8 cellular contexts compared by ENCODE assay signal in genomic region chr7:23106801-23107713, GRCh38. TPM values are rescaled to one million over a fixed set of nuclear protein-coding genes. Genes with fewer than 3 reads are reported as not detected.
DNase-seq lines count a peak whose midpoint lies in the region; ATAC-seq and TF ChIP-seq lines count a peak whose summit lies in the region.

No MANE protein-coding gene starts in this region.

- H3K36me3 Mint-ChIP-seq in brain: peaks cover 18% of the 10 kb centered on the region

- DNase-seq in AG04450 (ENCODE audit: low read depth, low spot score) (no peak), HT1080 (ENCODE audit: low read depth) (peak; percentile 33), lower lobe of right lung (no peak), upper lobe of left lung (no peak)

- peaks cover 0 to 8% (median 4%) of the 10 kb centered on the region in 5 experiments for H3K9me3 Mint-ChIP-seq in brain

- intact Hi-C loops in lower lobe of right lung (cut with DNase I): no loop called here

- H3K36me3 ChIP-seq in lower lobe of right lung: no peaks in the 10 kb centered on the region
- H3K36me3 ChIP-seq in upper lobe of left lung: no peaks in the 10 kb centered on the region

- CTCF ChIA-PET in AG04450 (lab: Charles Lee): interaction anchor here (0.7 to 1.9 kb wide), 7 partner anchors 8 to 547 kb away, joined by 3 to 16 read pairs (median 7); no protein-coding TSS in a partner anchor

- H3K9me3 ChIP-seq in AG04450 (ENCODE audit: control insufficient read depth, insufficient read depth, low read length) (peaks cover 4% of the 10 kb centered on the region; the same call in 1 of the 2 replicates), lower lobe of right lung (no peaks in the 10 kb centered on the region), upper lobe of left lung (no peaks in the 10 kb centered on the region)

- H3K27me3 Mint-ChIP-seq in brain: peaks cover 23% of the 10 kb centered on the region

- H3K27ac Mint-ChIP-seq in brain: peak overlapping the region; percentile 95 to 100 (median 99)

- TF ChIP-seq POLR2A in upper lobe of left lung (IDR thresholded peaks at IDR 0.05): no peak

- H3K27me3 ChIP-seq in AG04450 (ENCODE audit: control insufficient read depth, insufficient read depth, low read length) (no peaks in the 10 kb centered on the region), lower lobe of right lung (ENCODE audit: low read depth) (no peaks in the 10 kb centered on the region), upper lobe of left lung (no peaks in the 10 kb centered on the region)

- no peak for ATAC-seq in lower lobe of right lung
- ATAC-seq in upper lobe of left lung (ENCODE audit: low FRiP score in 2 of 2): no peak
- ATAC-seq in GM19395 (IDR thresholded peaks at IDR 0.05; ENCODE audit: unreplicated experiment): no peak
- no peak for ATAC-seq in GM21526 (IDR thresholded peaks at IDR 0.05; ENCODE audit: low FRiP score, unreplicated experiment)
- no peak for ATAC-seq in GM19452 (IDR thresholded peaks at IDR 0.05; ENCODE audit: unreplicated experiment)

- no peak for TF ChIP-seq EP300 in upper lobe of left lung (IDR thresholded peaks at IDR 0.05)

- TF ChIP-seq CTCF in AG04450 (IDR thresholded peaks at IDR 0.05; ENCODE audit: low read depth, low read length) (no peak), brain (conservative IDR thresholded peaks at IDR 0.05) (no peak), lower lobe of right lung (IDR thresholded peaks at IDR 0.05) (no peak), upper lobe of left lung (IDR thresholded peaks at IDR 0.05) (no peak)

- H3K27ac ChIP-seq in AG04450 (ENCODE audit: low read depth, low read length) (peak overlapping the region; percentile 89), lower lobe of right lung (peak overlapping the region; percentile 95), upper lobe of left lung (peak overlapping the region in 2 of 4 donors; percentile 90 to 95)

- peak overlapping the region; percentile 97 to 100 (median 99) for H3K4me3 Mint-ChIP-seq in brain

- peaks cover 23% of the 10 kb centered on the region for H3K4me1 ChIP-seq in lower lobe of right lung
- peaks cover 12 to 35% (median 19%) of the 10 kb centered on the region in 4 donors for H3K4me1 ChIP-seq in upper lobe of left lung

- WGBS in upper lobe of left lung, 2 donors: 18 to 20% methylated on average over 11 of the region's 11 CpGs

- POLR2A ChIA-PET in AG04450 (lab: Yijun Ruan, JAX): interaction anchor here (0.7 to 1.9 kb wide), 5 partner anchors 8 to 96 kb away, joined by 3 to 7 read pairs (median 4); no protein-coding TSS in a partner anchor

- H3K4me1 Mint-ChIP-seq in brain: peaks cover 53% of the 10 kb centered on the region

- H3K4me3 ChIP-seq in AG04450 (ENCODE audit: low read depth, low read length) (peak overlapping the region; percentile 92), lower lobe of right lung (peak overlapping the region; percentile 92), upper lobe of left lung (peak overlapping the region; percentile 56 to 98 (median 92))

RNA-seq across cellular contexts. Expression of gene KLHL7, which starts 1.5 kb away (rescaled TPM):
- 39.6 and 53.7 TPM in 2 replicates for polyA plus RNA-seq in AG04450 (2011; rRNA removed)
- 20.4 and 24.5 TPM in 2 replicates for polyA minus RNA-seq in AG04450 (2011; rRNA and poly(A)+ RNA removed)
- total RNA-seq in HT1080 (2014; rRNA removed; shearing (Covaris generic)): 21.4 and 25.6 TPM in 2 replicates
- 30.5 and 31.0 TPM in 2 replicates for polyA plus RNA-seq in HT1080 (2015; cell fraction: cytosol; rRNA removed)
- 19.5 and 21.7 TPM in 2 replicates for polyA plus RNA-seq in HT1080 (2015; cell fraction: nucleus; rRNA removed)
- 29.9 TPM for polyA plus RNA-seq in brain (ENCODE audit: insufficient read depth, low read depth, low replicate concordance)
- 18.7 TPM for total RNA-seq in lower lobe of right lung
- 10 to 100 TPM; 18.6 to 43.8 (median 23.9) TPM for total RNA-seq in upper lobe of left lung
